Comparison of ENCODE assay signal across 16 cellular contexts in the genomic region with DNA sequence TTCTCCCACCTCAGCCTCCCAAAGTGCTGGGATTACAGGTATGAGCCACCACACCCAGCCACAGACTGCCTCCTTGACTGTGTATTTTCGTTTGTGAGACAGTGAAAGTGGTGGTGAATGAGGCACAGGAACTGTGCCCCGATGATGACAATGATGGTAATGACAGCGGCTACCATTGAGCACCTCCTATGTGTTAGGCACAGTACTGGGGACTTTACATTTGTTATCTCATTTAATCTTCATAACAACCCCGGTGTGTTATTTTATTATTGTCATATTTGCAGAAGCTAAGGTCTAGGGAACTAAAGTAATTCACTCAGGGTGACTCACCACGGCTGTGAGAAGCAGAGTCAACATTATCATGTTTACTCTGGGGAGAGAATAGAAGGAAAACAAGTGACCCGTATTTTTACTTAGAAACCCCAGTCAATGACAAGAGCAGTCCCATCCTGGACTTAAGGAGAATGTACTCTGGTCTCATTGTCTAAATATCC.
DNase-seq lines count a peak whose midpoint lies in the region; ATAC-seq and TF ChIP-seq lines count a peak whose summit lies in the region.
"Had no signal": no experiment of that assay in that cellular context is flagged by ENCODE, and none has a peak within 500 bp of the region (broad histone marks: within the 10 kb centered on the region; RNA-seq: fewer than 3 reads in every experiment).

No MANE protein-coding gene starts in this region.

- H3K27ac Mint-ChIP-seq in MCF 10A (ENCODE audit: low read depth, unreplicated experiment), result no peak overlapping the region
- no peak overlapping the region for H3K27ac Mint-ChIP-seq in activated T-helper 1 cell treated with anti-CD3 and anti-CD28 coated beads, Interleukin-12 subunit alpha, Interleukin-12 subunit beta, Interleukin-2, Interleukin-4 antibody, amounts not matched to agents 30 ng/mL and 10 ng/mL and 1 ng/mL, durations not matched to agents 14 hours and 24 hours and 36 hours
- no peak overlapping the region for H3K27ac Mint-ChIP-seq in activated CD8-positive, alpha-beta T cell treated with anti-CD3 and anti-CD28 coated beads for 36 hours
- H3K27ac Mint-ChIP-seq: activated CD4-positive, alpha-beta T cell treated with anti-CD3 and anti-CD28 coated beads, Interleukin-2, amount 10 ng/mL, durations not matched to agents 24 days and 14 days had no signal

- H3K4me1 Mint-ChIP-seq in MCF 10A (ENCODE audit: insufficient read depth, unreplicated experiment), result no peaks in the 10 kb centered on the region
- peaks cover 16% of the 10 kb centered on the region for H3K4me1 Mint-ChIP-seq in activated T-helper 1 cell treated with anti-CD3 and anti-CD28 coated beads, Interleukin-12 subunit alpha, Interleukin-12 subunit beta, Interleukin-2, Interleukin-4 antibody, amounts not matched to agents 30 ng/mL and 10 ng/mL and 1 ng/mL, durations not matched to agents 14 hours and 24 hours and 36 hours (ENCODE audit: low read depth)
- peaks cover 24% of the 10 kb centered on the region for H3K4me1 Mint-ChIP-seq in activated CD8-positive, alpha-beta T cell treated with anti-CD3 and anti-CD28 coated beads for 36 hours (ENCODE audit: low read depth)
- H3K4me1 Mint-ChIP-seq: IgD-negative memory B cell had no signal

- H3K27ac ChIP-seq in mammary epithelial cell (ENCODE audit: insufficient read depth, low read depth, low read length) (no peak overlapping the region), hepatocyte (no peak overlapping the region), heart right ventricle (no peak overlapping the region)
- H3K27ac ChIP-seq: testis had no signal

- 97% methylated on average over 6 of the region's 6 CpGs for WGBS in mammary epithelial cell (ENCODE audit: low coverage, missing lambda C conversion rate)
- WGBS in hepatocyte (ENCODE audit: low lambda C conversion rate, missing lambda C conversion rate), result 50% methylated on average over 6 of the region's 6 CpGs
- 87 to 91% methylated on average over 6 of the region's 6 CpGs for WGBS in heart right ventricle, 2 donors

- BruUV-seq in MCF 10A (replicated peaks; lab: Mats Ljungman, UMichigan) (TSS peak; percentile 20), mammary epithelial cell (replicated peaks; lab: Mats Ljungman, UMichigan) (no TSS peak)

- no peak overlapping the region for H3K4me3 ChIP-seq in mammary epithelial cell (replicated peaks in 1 of 3; ENCODE audit: insufficient read depth in 1 of 3, low read depth in 2 of 3, low read length in 3 of 3)
- H3K4me3 ChIP-seq in hepatocyte, result no peak overlapping the region
- H3K4me3 ChIP-seq in heart right ventricle, result no peak overlapping the region
- H3K4me3 ChIP-seq: testis had no signal

- H3K27me3 Mint-ChIP-seq in MCF 10A (ENCODE audit: insufficient read depth, unreplicated experiment), result no peaks in the 10 kb centered on the region
- H3K27me3 Mint-ChIP-seq in activated T-helper 1 cell treated with anti-CD3 and anti-CD28 coated beads, Interleukin-12 subunit alpha, Interleukin-12 subunit beta, Interleukin-2, Interleukin-4 antibody, amounts not matched to agents 30 ng/mL and 10 ng/mL and 1 ng/mL, durations not matched to agents 14 hours and 24 hours and 36 hours (ENCODE audit: insufficient read depth), result no peaks in the 10 kb centered on the region
- no peaks in the 10 kb centered on the region for H3K27me3 Mint-ChIP-seq in activated CD8-positive, alpha-beta T cell treated with anti-CD3 and anti-CD28 coated beads for 36 hours
- H3K27me3 Mint-ChIP-seq: activated CD4-positive, alpha-beta T cell treated with anti-CD3 and anti-CD28 coated beads, Interleukin-2, amount 10 ng/mL, durations not matched to agents 24 days and 14 days; activated naive CD8-positive, alpha-beta T cell; IgD-negative memory B cell had no signal

- H3K79me2 ChIP-seq in mammary epithelial cell (ENCODE audit: insufficient read depth, low read length) (no peaks in the 10 kb centered on the region), hepatocyte (no peaks in the 10 kb centered on the region)

- H3K9me3 Mint-ChIP-seq in MCF 10A (ENCODE audit: unreplicated experiment), result no peaks in the 10 kb centered on the region
- no peaks in the 10 kb centered on the region for H3K9me3 Mint-ChIP-seq in activated T-helper 1 cell treated with anti-CD3 and anti-CD28 coated beads, Interleukin-12 subunit alpha, Interleukin-12 subunit beta, Interleukin-2, Interleukin-4 antibody, amounts not matched to agents 30 ng/mL and 10 ng/mL and 1 ng/mL, durations not matched to agents 14 hours and 24 hours and 36 hours
- peaks cover 4% of the 10 kb centered on the region for H3K9me3 Mint-ChIP-seq in activated CD8-positive, alpha-beta T cell treated with anti-CD3 and anti-CD28 coated beads for 36 hours
- H3K9me3 Mint-ChIP-seq: IgD-negative memory B cell had no signal

- ATAC-seq in heart right ventricle, result no peak
- ATAC-seq in activated CD8-positive, alpha-beta T cell treated with anti-CD3 and anti-CD28 coated beads for 36 hours, result no peak

- no peaks in the 10 kb centered on the region for H3K9me2 ChIP-seq in hepatocyte (replicated peaks; ENCODE audit: insufficient read depth)

- no peak for TF ChIP-seq CTCF in MCF 10A (IDR thresholded peaks at IDR 0.05; ENCODE audit: unreplicated experiment)
- TF ChIP-seq CTCF in mammary epithelial cell (conservative IDR thresholded peaks at IDR 0.05 in 1 of 2, IDR thresholded peaks at IDR 0.05 in 1 of 2; ENCODE audit: extremely low read depth in 1 of 2, insufficient read depth in 1 of 2, low read depth in 1 of 2, low read length in 2 of 2), result no peak
- no peak for TF ChIP-seq CTCF in hepatocyte (IDR thresholded peaks at IDR 0.05; ENCODE audit: poor library complexity)
- TF ChIP-seq CTCF in heart right ventricle (IDR thresholded peaks at IDR 0.05), result no peak
- no peak for TF ChIP-seq CTCF in activated CD8-positive, alpha-beta T cell treated with anti-CD3 and anti-CD28 coated beads for 36 hours (IDR thresholded peaks at IDR 0.05)

- H3K9ac ChIP-seq in mammary epithelial cell (ENCODE audit: insufficient read depth, low read length), result no peak overlapping the region

- H3K4me2 ChIP-seq in mammary epithelial cell (ENCODE audit: insufficient read depth, low read depth, low read length), result no peak overlapping the region
- H3K4me2 ChIP-seq in hepatocyte, result no peak overlapping the region

- H2AFZ ChIP-seq in mammary epithelial cell (ENCODE audit: low read depth, low read length) (no peak overlapping the region), hepatocyte (no peak overlapping the region)

- dilution Hi-C loops in mammary epithelial cell (cut with HindIII; ENCODE audit: low sequenced_read_pairs), result no loop called here

- POLR2A ChIA-PET in MCF 10A (lab: Yijun Ruan, JAX), result no interaction called here
- POLR2A ChIA-PET in activated CD8-positive, alpha-beta T cell treated with anti-CD3 and anti-CD28 coated beads for 36 hours (lab: Charles Lee), result interaction anchor here (1.1 kb wide), 2 partner anchors 9 to 10 kb away, joined by 3 read pairs; no protein-coding TSS in a partner anchor

- no peaks in the 10 kb centered on the region for H3K36me3 Mint-ChIP-seq in MCF 10A (ENCODE audit: insufficient read depth, unreplicated experiment)
- peaks cover 4% of the 10 kb centered on the region for H3K36me3 Mint-ChIP-seq in activated T-helper 1 cell treated with anti-CD3 and anti-CD28 coated beads, Interleukin-12 subunit alpha, Interleukin-12 subunit beta, Interleukin-2, Interleukin-4 antibody, amounts not matched to agents 30 ng/mL and 10 ng/mL and 1 ng/mL, durations not matched to agents 14 hours and 24 hours and 36 hours (ENCODE audit: low read depth)
- H3K36me3 Mint-ChIP-seq in activated CD8-positive, alpha-beta T cell treated with anti-CD3 and anti-CD28 coated beads for 36 hours (ENCODE audit: low read depth), result peaks cover 27% of the 10 kb centered on the region

- no peak overlapping the region for H3K4me3 Mint-ChIP-seq in MCF 10A (ENCODE audit: unreplicated experiment)
- H3K4me3 Mint-ChIP-seq in activated T-helper 1 cell treated with anti-CD3 and anti-CD28 coated beads, Interleukin-12 subunit alpha, Interleukin-12 subunit beta, Interleukin-2, Interleukin-4 antibody, amounts not matched to agents 30 ng/mL and 10 ng/mL and 1 ng/mL, durations not matched to agents 14 hours and 24 hours and 36 hours, result no peak overlapping the region
- no peak overlapping the region for H3K4me3 Mint-ChIP-seq in activated CD8-positive, alpha-beta T cell treated with anti-CD3 and anti-CD28 coated beads for 36 hours
- H3K4me3 Mint-ChIP-seq: activated CD4-positive, alpha-beta T cell treated with anti-CD3 and anti-CD28 coated beads, Interleukin-2, amount 10 ng/mL, durations not matched to agents 24 days and 14 days; activated naive CD8-positive, alpha-beta T cell; IgD-negative memory B cell had no signal

- DNase-seq in MCF 10A (ENCODE audit: unreplicated experiment) (peak; percentile 29), mammary epithelial cell (no peak), SHP77 treated with DMSO at 0.1 percent for 48 hours (lab: John Stamatoyannopoulos, UW) (peak; percentile 56), hepatocyte (ENCODE audit: low spot score) (peak; percentile 67), heart right ventricle (no peak), foreskin melanocyte (no peak)
- no peak for DNase-seq in activated T-helper 1 cell treated with anti-CD3 and anti-CD28 coated beads, Interleukin-12 subunit alpha, Interleukin-12 subunit beta, Interleukin-2, Interleukin-4 antibody, amounts not matched to agents 30 ng/mL and 10 ng/mL and 1 ng/mL, durations not matched to agents 14 hours and 24 hours and 36 hours (ENCODE audit: low spot score)
- no peak for DNase-seq in activated CD8-positive, alpha-beta T cell treated with anti-CD3 and anti-CD28 coated beads for 36 hours
- DNase-seq: activated CD4-positive, alpha-beta T cell treated with anti-CD3 and anti-CD28 coated beads, Interleukin-2, amount 10 ng/mL, durations not matched to agents 24 days and 14 days; AML-193; mesendoderm; NCI-H2171; retina; testis had no signal

- intact Hi-C loops in MCF 10A (cut with micrococcal nuclease), result no loop called here
- intact Hi-C loops in mammary epithelial cell (cut with micrococcal nuclease), result no loop called here
- intact Hi-C loops in heart right ventricle (cut with DNase I), result no loop called here
- intact Hi-C loops in activated T-helper 1 cell treated with anti-CD3 and anti-CD28 coated beads, Interleukin-12 subunit alpha, Interleukin-12 subunit beta, Interleukin-2, Interleukin-4 antibody, amounts not matched to agents 30 ng/mL and 10 ng/mL and 1 ng/mL, durations not matched to agents 14 hours and 24 hours and 36 hours (cut with micrococcal nuclease), result no loop called here
- intact Hi-C loops in activated CD8-positive, alpha-beta T cell treated with anti-CD3 and anti-CD28 coated beads for 36 hours (cut with micrococcal nuclease), result no loop called here

- H3K27me3 ChIP-seq in mammary epithelial cell (ENCODE audit: insufficient read depth, low read length) (no peaks in the 10 kb centered on the region), hepatocyte (no peaks in the 10 kb centered on the region), heart right ventricle (no peaks in the 10 kb centered on the region)
- H3K27me3 ChIP-seq: testis had no signal

- H3K36me3 ChIP-seq in mammary epithelial cell (ENCODE audit: insufficient read depth, low read length) (peaks cover 1% of the 10 kb centered on the region), hepatocyte (replicated peaks; ENCODE audit: insufficient read depth, low read depth) (no peaks in the 10 kb centered on the region), heart right ventricle (peaks cover 0 to 57% (median 6%) of the 10 kb centered on the region in 9 donors)

- in situ Hi-C loops in mammary epithelial cell (cut with MboI; ENCODE audit: low sequenced_read_pairs in 2 of 2), result no loop called here

- CTCF ChIA-PET in MCF 10A (lab: Yijun Ruan, JAX) (interaction anchor here (0.6 to 1.7 kb wide), 2 partner anchors 15 to 35 kb away, joined by 4 read pairs; no protein-coding TSS in a partner anchor), mammary epithelial cell (lab: Charles Lee; ENCODE audit: low non-redundant PET) (no interaction called here)
- CTCF ChIA-PET in activated CD8-positive, alpha-beta T cell treated with anti-CD3 and anti-CD28 coated beads for 36 hours (lab: Charles Lee), result interaction anchor here (1.8 kb wide), 1 partner anchor 8 kb away, joined by 4 read pairs; no protein-coding TSS in a partner anchor

- H3K4me1 ChIP-seq in mammary epithelial cell (ENCODE audit: insufficient read depth, low read length) (peaks cover 9% of the 10 kb centered on the region), hepatocyte (ENCODE audit: insufficient read depth) (no peaks in the 10 kb centered on the region), heart right ventricle (no peaks in the 10 kb centered on the region)
- H3K4me1 ChIP-seq: testis had no signal

- H4K20me1 ChIP-seq in mammary epithelial cell (ENCODE audit: insufficient read depth, low read length), result no peaks in the 10 kb centered on the region
- no peaks in the 10 kb centered on the region for H4K20me1 ChIP-seq in hepatocyte (ENCODE audit: insufficient read depth, poor library complexity, severe bottlenecking)

- H3K9me3 ChIP-seq in mammary epithelial cell (replicated peaks; ENCODE audit: insufficient read depth, low read length), result no peaks in the 10 kb centered on the region
- no peaks in the 10 kb centered on the region for H3K9me3 ChIP-seq in hepatocyte (ENCODE audit: low read depth)
- H3K9me3 ChIP-seq in heart right ventricle, result peaks cover 0 to 11% (median 0%) of the 10 kb centered on the region in 11 donors
- H3K9me3 ChIP-seq: testis had no signal

Comparison
In these comparisons a context has a peak if more than half of its experiments do, and no peak if none do; other contexts are left out.
1. DNase-seq: peak in MCF 10A (single experiment), SHP77 treated with DMSO at 0.1 percent for 48 hours (single experiment) and hepatocyte (single experiment); none in mammary epithelial cell (single experiment), heart right ventricle (0 of 2), activated T-helper 1 cell treated with anti-CD3 and anti-CD28 coated beads, Interleukin-12 subunit alpha, Interleukin-12 subunit beta, Interleukin-2, Interleukin-4 antibody, amounts not matched to agents 30 ng/mL and 10 ng/mL and 1 ng/mL, durations not matched to agents 14 hours and 24 hours and 36 hours (single experiment), activated CD8-positive, alpha-beta T cell treated with anti-CD3 and anti-CD28 coated beads for 36 hours (single experiment) and foreskin melanocyte (single experiment).